ENCODE assay signal across 14 cellular contexts in genomic region chr11:70541699-70542098, GRCh38.
A peak's percentile ranks its signal among the peaks of the same experiment; 100 is the strongest.
DNase-seq lines count a peak whose midpoint lies in the region; TF ChIP-seq lines count a peak whose summit lies in the region.
"Had no signal": no experiment of that assay in that cellular context is flagged by ENCODE, and none has a peak within 500 bp of the region (broad histone marks: within the 10 kb centered on the region; RNA-seq: fewer than 3 reads in every experiment).

No MANE protein-coding gene starts in this region.

- H3K4me1 Mint-ChIP-seq in chondrocyte (ENCODE audit: low read depth) (peaks cover 4% of the 10 kb centered on the region), neural progenitor cell (peaks cover 38% of the 10 kb centered on the region)
- H3K4me1 Mint-ChIP-seq in CD4-positive, alpha-beta memory T cell: no peaks in the 10 kb centered on the region
- H3K4me1 Mint-ChIP-seq: CD4-positive, CD25-positive, alpha-beta regulatory T cell had no signal

- H3K4me3 Mint-ChIP-seq in chondrocyte (ENCODE audit: unreplicated experiment) (no peak overlapping the region), neural progenitor cell (no peak overlapping the region)
- no peak overlapping the region for H3K4me3 Mint-ChIP-seq in CD4-positive, alpha-beta memory T cell
- H3K4me3 Mint-ChIP-seq: CD4-positive, CD25-positive, alpha-beta regulatory T cell; GM23338; HFFc6 had no signal

- peaks cover 6% of the 10 kb centered on the region for H3F3A ChIP-seq in neural progenitor cell (ENCODE audit: low read depth)

- H3K79me2 ChIP-seq in neural progenitor cell (ENCODE audit: low read depth): no peaks in the 10 kb centered on the region

- intact Hi-C loops in spleen (cut with DNase I; ENCODE audit: low total_unique reads): no loop called here
- intact Hi-C loops in CD4-positive, alpha-beta memory T cell (cut with micrococcal nuclease): no loop called here

- no peak for TF ChIP-seq CTCF in chondrocyte (IDR thresholded peaks at IDR 0.05)
- TF ChIP-seq CTCF in neural progenitor cell (IDR thresholded peaks at IDR 0.05): no peak
- no peak for TF ChIP-seq CTCF in spleen (IDR thresholded peaks at IDR 0.05 in 8 of 11, conservative IDR thresholded peaks at IDR 0.05 in 3 of 11)
- no peak for TF ChIP-seq CTCF in GM13977 (IDR thresholded peaks at IDR 0.05; ENCODE audit: extremely low read depth, insufficient read depth, missing control alignments)

- no peak for TF ChIP-seq POLR2A in spleen (IDR thresholded peaks at IDR 0.05)

- in situ Hi-C loops in GM13977 (cut with MboI; ENCODE audit: low pct_unique_long_range_greater_than_20kb, low sequenced_read_pairs, unreplicated experiment): no loop called here

- no peak overlapping the region for H3K4me3 ChIP-seq in neural progenitor cell
- no peak overlapping the region for H3K4me3 ChIP-seq in spleen
- H3K4me3 ChIP-seq in CD4-positive, alpha-beta memory T cell (ENCODE audit: low read length in 2 of 2): no peak overlapping the region
- H3K4me3 ChIP-seq: GM23338 had no signal

- H3K36me3 ChIP-seq in neural progenitor cell (no peaks in the 10 kb centered on the region), spleen (no peaks in the 10 kb centered on the region)
- H3K36me3 ChIP-seq in CD4-positive, alpha-beta memory T cell (ENCODE audit: insufficient read depth, low read length): no peaks in the 10 kb centered on the region
- H3K36me3 ChIP-seq: BE2C had no signal

- H3K4me1 ChIP-seq in neural progenitor cell (peaks cover 15% of the 10 kb centered on the region), spleen (no peaks in the 10 kb centered on the region)
- no peaks in the 10 kb centered on the region for H3K4me1 ChIP-seq in CD4-positive, alpha-beta memory T cell (ENCODE audit: insufficient read depth, low read length)
- H3K4me1 ChIP-seq: Caco-2 had no signal

- H3K9ac ChIP-seq in neural progenitor cell: no peak overlapping the region

- 64 to 94% (median 84%) methylated on average over 4 to 5 of the region's 5 CpGs for whole genome bisulfite sequencing in spleen, 5 donors

- no peaks in the 10 kb centered on the region for H3K9me3 ChIP-seq in neural progenitor cell (ENCODE audit: low read depth)
- H3K9me3 ChIP-seq in spleen: peaks cover 0 to 8% (median 0%) of the 10 kb centered on the region in 8 donors
- no peaks in the 10 kb centered on the region for H3K9me3 ChIP-seq in CD4-positive, alpha-beta memory T cell (ENCODE audit: control insufficient read depth in 1 of 2, low read length in 2 of 2)
- H3K9me3 ChIP-seq: BE2C, Caco-2 had no signal

- POLR2A ChIA-PET in CD4-positive, alpha-beta memory T cell (lab: Charles Lee; ENCODE audit: partially characterized antibody): no interaction called here

- H3K27ac ChIP-seq in neural progenitor cell: no peak overlapping the region
- no peak overlapping the region for H3K27ac ChIP-seq in spleen
- no peak overlapping the region for H3K27ac ChIP-seq in CD4-positive, alpha-beta memory T cell (ENCODE audit: low read depth, low read length)
- H3K27ac ChIP-seq: HL-60 had no signal

- DNase-seq in chondrocyte (ENCODE audit: low spot score): peak; percentile 48
- DNase-seq in neural progenitor cell (ENCODE audit: low spot score): no peak
- DNase-seq in spleen: peak; percentile 42
- DNase-seq in GM13977 (ENCODE audit: low spot score): no peak
- DNase-seq in CD4-positive, alpha-beta memory T cell: no peak
- no peak for DNase-seq in dermis blood vessel endothelial cell
- DNase-seq: ACHN; BE2C; C1 segment of cervical spinal cord; Caco-2; CD4-positive, CD25-positive, alpha-beta regulatory T cell; HFFc6 had no signal

- H3K36me3 Mint-ChIP-seq in chondrocyte (ENCODE audit: low read depth) (no peaks in the 10 kb centered on the region), neural progenitor cell (no peaks in the 10 kb centered on the region)
- no peaks in the 10 kb centered on the region for H3K36me3 Mint-ChIP-seq in CD4-positive, alpha-beta memory T cell
- H3K36me3 Mint-ChIP-seq: CD4-positive, CD25-positive, alpha-beta regulatory T cell had no signal

- no peak overlapping the region for H2AFZ ChIP-seq in neural progenitor cell (replicated peaks)
- H2AFZ ChIP-seq: GM23338 had no signal

- peaks cover 6% of the 10 kb centered on the region for H4K20me1 ChIP-seq in neural progenitor cell (ENCODE audit: low read depth)

- H3K9me3 Mint-ChIP-seq in chondrocyte (ENCODE audit: low read depth) (no peaks in the 10 kb centered on the region), neural progenitor cell (no peaks in the 10 kb centered on the region)
- peaks cover 0 to 5% (median 0%) of the 10 kb centered on the region in 8 donors for H3K9me3 Mint-ChIP-seq in CD4-positive, alpha-beta memory T cell

- H3K27ac Mint-ChIP-seq in chondrocyte (ENCODE audit: unreplicated experiment): no peak overlapping the region
- peak overlapping the region; percentile 36 for H3K27ac Mint-ChIP-seq in neural progenitor cell
- H3K27ac Mint-ChIP-seq in CD4-positive, alpha-beta memory T cell: no peak overlapping the region
- H3K27ac Mint-ChIP-seq: CD4-positive, CD25-positive, alpha-beta regulatory T cell; GM23338; HFFc6 had no signal

- H3K27me3 Mint-ChIP-seq in chondrocyte (ENCODE audit: low read depth): peaks cover 13% of the 10 kb centered on the region
- peaks cover 10% of the 10 kb centered on the region for H3K27me3 Mint-ChIP-seq in neural progenitor cell (ENCODE audit: insufficient read depth, low read depth)
- peaks cover 0 to 3% of the 10 kb centered on the region in 2 donors for H3K27me3 Mint-ChIP-seq in CD4-positive, alpha-beta memory T cell
- H3K27me3 Mint-ChIP-seq: CD4-positive, CD25-positive, alpha-beta regulatory T cell had no signal

- H3K27me3 ChIP-seq in neural progenitor cell: no peaks in the 10 kb centered on the region
- peaks cover 0 to 15% (median 0%) of the 10 kb centered on the region in 7 donors for H3K27me3 ChIP-seq in spleen (replicated peaks in 1 of 7)
- H3K27me3 ChIP-seq in CD4-positive, alpha-beta memory T cell (ENCODE audit: insufficient read depth, low read length): no peaks in the 10 kb centered on the region
- H3K27me3 ChIP-seq: BE2C had no signal

- CTCF ChIA-PET in CD4-positive, alpha-beta memory T cell (lab: Charles Lee; ENCODE audit: partially characterized antibody): no interaction called here

- no peak overlapping the region for H3K4me2 ChIP-seq in neural progenitor cell
- H3K4me2 ChIP-seq: GM23338 had no signal

Comparison
In these comparisons a context has a peak if more than half of its experiments do, and no peak if none do; other contexts are left out.
1. DNase-seq: peak in chondrocyte (single experiment) and spleen (single experiment); none in neural progenitor cell (single experiment), GM13977 (single experiment), CD4-positive, alpha-beta memory T cell (0 of 5) and dermis blood vessel endothelial cell (single experiment).